Comparison of ENCODE assay signal across 29 cellular contexts in the genomic region with DNA sequence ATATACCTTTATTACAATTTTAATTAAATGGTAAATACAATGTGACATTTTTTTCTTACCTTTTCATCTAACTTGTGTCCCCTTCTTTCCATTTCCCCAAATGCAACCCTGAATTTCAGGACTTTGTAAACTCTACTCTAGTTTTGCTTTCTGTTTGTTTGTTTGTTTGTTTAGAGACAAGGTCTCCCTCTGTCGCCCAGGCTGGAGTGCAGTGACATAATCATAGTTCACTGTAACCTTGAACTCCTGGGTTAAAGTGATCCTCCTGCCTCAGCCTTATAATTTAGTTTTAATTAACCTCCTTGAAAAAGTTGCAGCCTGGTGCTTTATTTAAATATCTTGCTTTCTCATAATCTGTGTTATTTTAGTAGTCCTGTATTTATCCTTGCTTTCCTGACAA.
"Had no signal": no experiment of that assay in that cellular context is flagged by ENCODE, and none has a peak within 500 bp of the region (broad histone marks: within the 10 kb centered on the region; RNA-seq: fewer than 3 reads in every experiment).

No MANE protein-coding gene starts in this region.

- H3K27ac Mint-ChIP-seq: activated CD4-positive, alpha-beta memory T cell treated with anti-CD3 and anti-CD28 coated beads for 36 hours; activated CD4-positive, alpha-beta T cell treated with anti-CD3 and anti-CD28 coated beads, Interleukin-2, amount 10 ng/mL, durations not matched to agents 7 days and 5 days; activated naive CD4-positive, alpha-beta T cell treated with anti-CD3 and anti-CD28 coated beads, Interleukin-2, amount 10 ng/mL, durations not matched to agents 7 days and 5 days; activated T-helper 17 cell treated with anti-CD3 and anti-CD28 coated beads, Interleukin-2, amount 50 U/mL, for 72 hours; WTC11 had no signal

- H3K36me3 Mint-ChIP-seq: WTC11 had no signal

- H3K4me3 Mint-ChIP-seq: activated CD4-positive, alpha-beta memory T cell treated with anti-CD3 and anti-CD28 coated beads for 36 hours; activated CD4-positive, alpha-beta T cell treated with anti-CD3 and anti-CD28 coated beads, Interleukin-2, amount 10 ng/mL, durations not matched to agents 7 days and 5 days; activated naive CD4-positive, alpha-beta T cell treated with anti-CD3 and anti-CD28 coated beads, Interleukin-2, amount 10 ng/mL, durations not matched to agents 7 days and 5 days; activated T-cell treated with anti-CD3 and anti-CD28 coated beads, Interleukin-2, amount 50 U/mL, for 4 hours; activated T-helper 17 cell treated with anti-CD3 and anti-CD28 coated beads, Interleukin-2, amount 50 U/mL, for 72 hours; WTC11 had no signal

- H3K4me3 ChIP-seq: ascending aorta, body of pancreas, SJCRH30 had no signal

- DNase-seq: activated CD4-positive, alpha-beta memory T cell treated with anti-CD3 and anti-CD28 coated beads for 36 hours; activated CD4-positive, alpha-beta T cell treated with anti-CD3 and anti-CD28 coated beads, Interleukin-2, amount 10 ng/mL, durations not matched to agents 7 days and 5 days; activated CD4-positive, CD25-positive, alpha-beta regulatory T cell treated with anti-CD3 and anti-CD28 coated beads, Interleukin-2, amount 50 U/mL, for 72 hours; activated CD8-positive, alpha-beta memory T cell treated with anti-CD3 and anti-CD28 coated beads, Interleukin-2, amount 50 U/mL, for 4 hours; activated gamma-delta T cell; activated naive CD4-positive, alpha-beta T cell treated with anti-CD3 and anti-CD28 coated beads, Interleukin-2, amount 10 ng/mL, durations not matched to agents 7 days and 5 days; activated T-cell treated with anti-CD3 and anti-CD28 coated beads, Interleukin-2, amount 50 U/mL, for 4 hours; amniotic stem cell; body of pancreas; central memory CD4-positive, alpha-beta T cell; NCI-H1105; NCI-H1436; NCI-H1694 treated with DMSO at 0.1 percent for 48 hours; NCI-H2029 treated with DMSO at 0.1 percent for 48 hours; NCI-H510A treated with DMSO at 0.1 percent for 48 hours; NCI-H69; NK-92 treated with Interleukin-12 subunit alpha and Interleukin-12 subunit beta, amount 100 ng/mL, for 24 hours; OCI-M1; RPMI8226; SJCRH30; SK-N-SH; SW 1271; T-helper 9 cell had no signal

- H3K27ac ChIP-seq: ascending aorta, body of pancreas, KMS-11, SJCRH30 had no signal

- ATAC-seq: activated T-cell treated with anti-CD3 and anti-CD28 coated beads, Interleukin-2, amount 50 U/mL, for 4 hours; activated T-helper 17 cell treated with anti-CD3 and anti-CD28 coated beads, Interleukin-2, amount 50 U/mL, for 72 hours; body of pancreas; Panc1; Right ventricle myocardium inferior; WTC11 had no signal

- H3K9me3 Mint-ChIP-seq: activated CD4-positive, alpha-beta memory T cell treated with anti-CD3 and anti-CD28 coated beads for 36 hours; activated CD4-positive, alpha-beta T cell treated with anti-CD3 and anti-CD28 coated beads, Interleukin-2, amount 10 ng/mL, durations not matched to agents 7 days and 5 days; activated naive CD4-positive, alpha-beta T cell treated with anti-CD3 and anti-CD28 coated beads, Interleukin-2, amount 10 ng/mL, durations not matched to agents 7 days and 5 days; activated T-cell treated with anti-CD3 and anti-CD28 coated beads, Interleukin-2, amount 50 U/mL, for 4 hours; activated T-helper 17 cell treated with anti-CD3 and anti-CD28 coated beads, Interleukin-2, amount 50 U/mL, for 72 hours; WTC11 had no signal

- H3K27me3 ChIP-seq: ascending aorta, body of pancreas, SJCRH30 had no signal

- H3K27me3 Mint-ChIP-seq: activated CD4-positive, alpha-beta memory T cell treated with anti-CD3 and anti-CD28 coated beads for 36 hours; activated CD4-positive, alpha-beta T cell treated with anti-CD3 and anti-CD28 coated beads, Interleukin-2, amount 10 ng/mL, durations not matched to agents 7 days and 5 days; activated naive CD4-positive, alpha-beta T cell treated with anti-CD3 and anti-CD28 coated beads, Interleukin-2, amount 10 ng/mL, durations not matched to agents 7 days and 5 days; activated T-helper 17 cell treated with anti-CD3 and anti-CD28 coated beads, Interleukin-2, amount 50 U/mL, for 72 hours had no signal

- H3K4me1 ChIP-seq: ascending aorta, body of pancreas, SJCRH30 had no signal

- H3K9me3 ChIP-seq: ascending aorta, body of pancreas, SJCRH30, SK-N-SH had no signal

- H3K4me1 Mint-ChIP-seq: activated CD4-positive, alpha-beta T cell treated with anti-CD3 and anti-CD28 coated beads, Interleukin-2, amount 10 ng/mL, durations not matched to agents 7 days and 5 days; activated naive CD4-positive, alpha-beta T cell treated with anti-CD3 and anti-CD28 coated beads, Interleukin-2, amount 10 ng/mL, durations not matched to agents 7 days and 5 days; WTC11 had no signal
